22 cellular contexts compared by ENCODE assay signal in the genomic region with DNA sequence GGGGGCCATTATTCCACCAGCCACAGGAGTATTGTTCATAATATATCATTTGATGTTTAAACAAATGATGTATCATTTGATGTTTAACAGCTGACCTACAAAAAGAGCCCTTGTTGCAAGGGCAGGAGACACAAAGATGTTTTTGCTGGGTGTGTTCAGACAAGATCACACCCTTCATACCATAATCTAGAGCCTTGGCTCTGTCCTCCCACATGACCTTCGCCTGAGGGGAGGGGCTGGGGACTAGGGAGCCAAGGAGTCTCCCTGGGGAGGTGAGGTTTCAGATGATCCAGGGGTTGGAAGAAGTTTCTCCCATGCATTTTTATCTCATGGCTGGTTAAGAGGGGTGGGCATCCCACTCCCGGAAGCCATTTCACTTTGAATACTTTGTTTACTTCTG. TPM values are rescaled to one million over a fixed set of nuclear protein-coding genes. Genes with fewer than 3 reads are reported as not detected.
DNase-seq lines count a peak whose midpoint lies in the region; ATAC-seq and TF ChIP-seq lines count a peak whose summit lies in the region.
"Had no signal": no experiment of that assay in that cellular context is flagged by ENCODE, and none has a peak within 500 bp of the region (broad histone marks: within the 10 kb centered on the region; RNA-seq: fewer than 3 reads in every experiment).

No MANE protein-coding gene starts in this region.

- POLR2A ChIA-PET in CD8-positive, alpha-beta T cell (lab: Charles Lee): no interaction called here

- H3K9me3 Mint-ChIP-seq in CD8-positive, alpha-beta T cell: no peaks in the 10 kb centered on the region
- H3K9me3 Mint-ChIP-seq in IgD-negative memory B cell: no peaks in the 10 kb centered on the region
- no peaks in the 10 kb centered on the region for H3K9me3 Mint-ChIP-seq in stimulated activated effector memory CD8-positive, alpha-beta T cell treated with anti-CD3 and anti-CD28 coated beads, Interleukin-12 subunit alpha, Interleukin-12 subunit beta, amount 100 ng/mL, for 72 hours

- H3K36me3 ChIP-seq in CD8-positive, alpha-beta T cell (ENCODE audit: insufficient read depth, low read length): no peaks in the 10 kb centered on the region
- H3K36me3 ChIP-seq: gastrocnemius medialis had no signal

- ATAC-seq in CD8-positive, alpha-beta T cell: no peak
- ATAC-seq in stimulated activated effector memory CD8-positive, alpha-beta T cell treated with anti-CD3 and anti-CD28 coated beads, Interleukin-12 subunit alpha, Interleukin-12 subunit beta, amount 100 ng/mL, for 72 hours: no peak
- ATAC-seq in GM21576 (IDR thresholded peaks at IDR 0.05; ENCODE audit: unreplicated experiment): no peak
- ATAC-seq: gastrocnemius medialis; K562; naive thymus-derived CD4-positive, alpha-beta T cell; stimulated activated naive B cell treated with anti-CD40 and anti-IgM and Interleukin-4, amounts not matched to agents 10 μg/mL and 1 μg/mL and 100 μg/mL, for 72 hours had no signal

- H3K4me3 Mint-ChIP-seq in CD8-positive, alpha-beta T cell: no peak overlapping the region
- H3K4me3 Mint-ChIP-seq in IgD-negative memory B cell: peak overlapping the region in 1 of 4 donors; percentile 11
- no peak overlapping the region for H3K4me3 Mint-ChIP-seq in stimulated activated effector memory CD8-positive, alpha-beta T cell treated with anti-CD3 and anti-CD28 coated beads, Interleukin-12 subunit alpha, Interleukin-12 subunit beta, amount 100 ng/mL, for 72 hours
- H3K4me3 Mint-ChIP-seq: stimulated activated naive B cell treated with anti-CD40 and anti-IgM and Interleukin-4, amounts not matched to agents 10 μg/mL and 1 μg/mL and 100 μg/mL, for 72 hours had no signal

- H3K4me1 Mint-ChIP-seq in CD8-positive, alpha-beta T cell (ENCODE audit: low read depth): peaks cover 87% of the 10 kb centered on the region
- H3K4me1 Mint-ChIP-seq in IgD-negative memory B cell: peaks cover 42 to 62% (median 47%) of the 10 kb centered on the region in 3 donors
- peaks cover 87% of the 10 kb centered on the region for H3K4me1 Mint-ChIP-seq in stimulated activated effector memory CD8-positive, alpha-beta T cell treated with anti-CD3 and anti-CD28 coated beads, Interleukin-12 subunit alpha, Interleukin-12 subunit beta, amount 100 ng/mL, for 72 hours

- intact Hi-C loops in CD8-positive, alpha-beta T cell (cut with DNase I, micrococcal nuclease): loop anchor here (5.0 kb wide), 3 partner anchors 34 to 51 kb away; partner anchors contain the start of gene CDC42EP3 (in 1 of the 2)

- H3K27me3 Mint-ChIP-seq in CD8-positive, alpha-beta T cell (ENCODE audit: low read depth): no peaks in the 10 kb centered on the region
- no peaks in the 10 kb centered on the region for H3K27me3 Mint-ChIP-seq in IgD-negative memory B cell
- H3K27me3 Mint-ChIP-seq: stimulated activated naive B cell treated with anti-CD40 and anti-IgM and Interleukin-4, amounts not matched to agents 10 μg/mL and 1 μg/mL and 100 μg/mL, for 72 hours had no signal

- peaks cover 35% of the 10 kb centered on the region for H3K36me3 Mint-ChIP-seq in CD8-positive, alpha-beta T cell
- H3K36me3 Mint-ChIP-seq in IgD-negative memory B cell: peaks cover 8% of the 10 kb centered on the region
- peaks cover 46% of the 10 kb centered on the region for H3K36me3 Mint-ChIP-seq in stimulated activated effector memory CD8-positive, alpha-beta T cell treated with anti-CD3 and anti-CD28 coated beads, Interleukin-12 subunit alpha, Interleukin-12 subunit beta, amount 100 ng/mL, for 72 hours

- H3K27me3 ChIP-seq in CD8-positive, alpha-beta T cell (ENCODE audit: insufficient read depth, low read length): no peaks in the 10 kb centered on the region
- H3K27me3 ChIP-seq: ascending aorta, gastrocnemius medialis had no signal

- DNase-seq in CD8-positive, alpha-beta T cell: no peak
- DNase-seq in fibroblast of mammary gland (ENCODE audit: low read depth) (peak; percentile 32), pons (ENCODE audit: low spot score) (no peak), SIG-M5 (lab: John Stamatoyannopoulos, UW) (no peak)
- no peak for DNase-seq in stimulated activated effector memory CD8-positive, alpha-beta T cell treated with anti-CD3 and anti-CD28 coated beads, Interleukin-12 subunit alpha, Interleukin-12 subunit beta, amount 100 ng/mL, for 72 hours (ENCODE audit: low spot score in 2 of 2)
- DNase-seq: activated CD4-positive, alpha-beta T cell treated with anti-CD3 and anti-CD28 coated beads, Interleukin-2, amount 50 U/mL, for 1 hour; activated naive CD4-positive, alpha-beta T cell; central memory CD4-positive, alpha-beta T cell; erythroblast; gastrocnemius medialis; kidney; mammary epithelial cell; naive thymus-derived CD4-positive, alpha-beta T cell; NCI-H1694; Right ventricle myocardium superior; stimulated activated naive B cell treated with anti-CD40 and anti-IgM and Interleukin-4, amounts not matched to agents 10 μg/mL and 1 μg/mL and 100 μg/mL, for 72 hours; T-helper 1 cell had no signal

- peaks cover 46% of the 10 kb centered on the region for H3K4me1 ChIP-seq in CD8-positive, alpha-beta T cell (ENCODE audit: insufficient read depth, low read length)
- H3K4me1 ChIP-seq: parathyroid adenoma had no signal

- H3K9me3 ChIP-seq in CD8-positive, alpha-beta T cell (ENCODE audit: low read length): no peaks in the 10 kb centered on the region
- H3K9me3 ChIP-seq: ascending aorta, gastrocnemius medialis had no signal

- CTCF ChIA-PET in CD8-positive, alpha-beta T cell (lab: Charles Lee): no interaction called here

- H3K27ac ChIP-seq in CD8-positive, alpha-beta T cell (ENCODE audit: low read depth, low read length): no peak overlapping the region
- H3K27ac ChIP-seq: ascending aorta, gastrocnemius medialis, parathyroid adenoma had no signal

- peak overlapping the region; percentile 92 for H3K27ac Mint-ChIP-seq in CD8-positive, alpha-beta T cell
- H3K27ac Mint-ChIP-seq in IgD-negative memory B cell: peak overlapping the region; percentile 5 to 98 (median 84)
- peak overlapping the region; percentile 93 for H3K27ac Mint-ChIP-seq in stimulated activated effector memory CD8-positive, alpha-beta T cell treated with anti-CD3 and anti-CD28 coated beads, Interleukin-12 subunit alpha, Interleukin-12 subunit beta, amount 100 ng/mL, for 72 hours
- H3K27ac Mint-ChIP-seq: stimulated activated naive B cell treated with anti-CD40 and anti-IgM and Interleukin-4, amounts not matched to agents 10 μg/mL and 1 μg/mL and 100 μg/mL, for 72 hours had no signal

- TF ChIP-seq CTCF in CD8-positive, alpha-beta T cell (IDR thresholded peaks at IDR 0.05): no peak
- TF ChIP-seq CTCF in fibroblast of mammary gland (conservative IDR thresholded peaks at IDR 0.05; ENCODE audit: control insufficient read depth, insufficient read depth, low read depth, low read length): no peak

- no peak overlapping the region for H3K4me3 ChIP-seq in CD8-positive, alpha-beta T cell (ENCODE audit: low read depth, low read length)
- H3K4me3 ChIP-seq in fibroblast of mammary gland (ENCODE audit: control insufficient read depth, low read depth, low read length): no peak overlapping the region
- H3K4me3 ChIP-seq: ascending aorta, gastrocnemius medialis, K562 had no signal

RNA-seq across cellular contexts. Expression of gene CDC42EP3, which starts 33.5 kb away (rescaled TPM):
- total RNA-seq in CD8-positive, alpha-beta T cell: 10 to 100 TPM; 27.4 to 28.1 TPM
- 68.3 TPM for polyA plus RNA-seq in IgD-negative memory B cell
